ENCODE assay signal across 22 cellular contexts in genomic region chr6:47457370-47457769, GRCh38.
"Had no signal": no experiment of that assay in that cellular context is flagged by ENCODE, and none has a peak within 500 bp of the region (broad histone marks: within the 10 kb centered on the region; RNA-seq: fewer than 3 reads in every experiment).

No MANE protein-coding gene starts in this region.

- H3K4me1 Mint-ChIP-seq: activated CD4-positive, alpha-beta T cell treated with anti-CD3 and anti-CD28 coated beads for 36 hours; activated naive CD8-positive, alpha-beta T cell treated with anti-CD3 and anti-CD28 coated beads, Interleukin-2, amount 10 ng/mL, durations not matched to agents 7 days and 5 days had no signal

- H3K4me2 ChIP-seq: PC-9 had no signal

- H3K4me1 ChIP-seq: adrenal gland had no signal

- H3K36me3 Mint-ChIP-seq: activated naive CD8-positive, alpha-beta T cell treated with anti-CD3 and anti-CD28 coated beads, Interleukin-2, amount 10 ng/mL, durations not matched to agents 7 days and 5 days had no signal

- H3K4me3 Mint-ChIP-seq: activated CD4-positive, alpha-beta memory T cell treated with anti-CD3 and anti-CD28 coated beads, Interleukin-2, amount 10 ng/mL, durations not matched to agents 7 days and 5 days; activated CD4-positive, alpha-beta T cell treated with anti-CD3 and anti-CD28 coated beads for 36 hours; activated naive CD8-positive, alpha-beta T cell treated with anti-CD3 and anti-CD28 coated beads, Interleukin-2, amount 10 ng/mL, durations not matched to agents 7 days and 5 days; activated T-cell treated with anti-CD3 and anti-CD28 coated beads, Interleukin-2, amount 50 U/mL, for 72 hours; T-helper 1 cell treated with Interleukin-12 subunit alpha and Interleukin-12 subunit beta and Interleukin-4 antibody, amounts not matched to agents 30 μg/mL and 1 μg/mL, for 36 hours had no signal

- ATAC-seq: activated CD4-positive, alpha-beta T cell treated with anti-CD3 and anti-CD28 coated beads for 36 hours; activated T-cell treated with anti-CD3 and anti-CD28 coated beads, Interleukin-2, amount 50 U/mL, for 72 hours had no signal

- H3K36me3 ChIP-seq: adrenal gland had no signal

- H3K9me3 Mint-ChIP-seq: activated CD4-positive, alpha-beta memory T cell treated with anti-CD3 and anti-CD28 coated beads, Interleukin-2, amount 10 ng/mL, durations not matched to agents 7 days and 5 days; activated naive CD8-positive, alpha-beta T cell treated with anti-CD3 and anti-CD28 coated beads, Interleukin-2, amount 10 ng/mL, durations not matched to agents 7 days and 5 days; activated T-cell treated with anti-CD3 and anti-CD28 coated beads, Interleukin-2, amount 50 U/mL, for 72 hours; activated T-helper 2 cell treated with anti-CD3 and anti-CD28 coated beads, Interferon-gamma antibody, Interleukin-2, Interleukin-4, amounts not matched to agents 10 μg/mL and 5 μg/mL and 100 μg/mL, durations not matched to agents 14 hours and 24 hours and 36 hours; T-helper 1 cell treated with Interleukin-12 subunit alpha and Interleukin-12 subunit beta and Interleukin-4 antibody, amounts not matched to agents 30 μg/mL and 1 μg/mL, for 36 hours had no signal

- H3K27me3 ChIP-seq: adrenal gland had no signal

- DNase-seq: activated CD4-positive, alpha-beta memory T cell treated with anti-CD3 and anti-CD28 coated beads, Interleukin-2, amount 10 ng/mL, durations not matched to agents 7 days and 5 days; activated CD4-positive, alpha-beta T cell treated with anti-CD3 and anti-CD28 coated beads for 36 hours; activated CD4-positive, alpha-beta T cell treated with anti-CD3 and anti-CD28 coated beads, Interleukin-2, amount 50 U/mL, for 1 hour; activated gamma-delta T cell treated with Interleukin-2 at 50 U/mL for 16 hours; activated naive CD4-positive, alpha-beta T cell treated with anti-CD3 and anti-CD28 coated beads, Interleukin-2, amount 50 U/mL, for 16 hours; activated naive CD8-positive, alpha-beta T cell treated with anti-CD3 and anti-CD28 coated beads, Interleukin-2, amount 10 ng/mL, durations not matched to agents 7 days and 5 days; activated T-cell treated with anti-CD3 and anti-CD28 coated beads for 4 hours; activated T-cell treated with anti-CD3 and anti-CD28 coated beads, Interleukin-2, amount 50 U/mL, for 72 hours; adrenal gland; anterior cingulate cortex; cerebellar nuclear complex; NCI-H1105 treated with DMSO at 0.1 percent for 48 hours; NCI-H1436 treated with DMSO at 0.1 percent for 48 hours; NCI-H2171; NCI-H2227 treated with DMSO at 0.1 percent for 48 hours; NCI-H446 treated with DMSO at 0.1 percent for 48 hours; NCI-H524 treated with DMSO at 0.1 percent for 48 hours; PC-9; SHP77 treated with DMSO at 0.1 percent for 48 hours; T-helper 9 cell had no signal

- H3K27ac ChIP-seq: adrenal gland, PC-9 had no signal

- H3K27ac Mint-ChIP-seq: activated CD4-positive, alpha-beta memory T cell treated with anti-CD3 and anti-CD28 coated beads, Interleukin-2, amount 10 ng/mL, durations not matched to agents 7 days and 5 days; activated CD4-positive, alpha-beta T cell treated with anti-CD3 and anti-CD28 coated beads for 36 hours; activated naive CD8-positive, alpha-beta T cell treated with anti-CD3 and anti-CD28 coated beads, Interleukin-2, amount 10 ng/mL, durations not matched to agents 7 days and 5 days; activated T-cell treated with anti-CD3 and anti-CD28 coated beads, Interleukin-2, amount 50 U/mL, for 72 hours; activated T-helper 2 cell treated with anti-CD3 and anti-CD28 coated beads, Interferon-gamma antibody, Interleukin-2, Interleukin-4, amounts not matched to agents 10 μg/mL and 5 μg/mL and 100 μg/mL, durations not matched to agents 14 hours and 24 hours and 36 hours; T-helper 1 cell treated with Interleukin-12 subunit alpha and Interleukin-12 subunit beta and Interleukin-4 antibody, amounts not matched to agents 30 μg/mL and 1 μg/mL, for 36 hours had no signal

- H3K27me3 Mint-ChIP-seq: activated CD4-positive, alpha-beta T cell treated with anti-CD3 and anti-CD28 coated beads for 36 hours had no signal

- H2AFZ ChIP-seq: PC-9 had no signal

- H3K4me3 ChIP-seq: adrenal gland, PC-9 had no signal
